In the genomic region with DNA sequence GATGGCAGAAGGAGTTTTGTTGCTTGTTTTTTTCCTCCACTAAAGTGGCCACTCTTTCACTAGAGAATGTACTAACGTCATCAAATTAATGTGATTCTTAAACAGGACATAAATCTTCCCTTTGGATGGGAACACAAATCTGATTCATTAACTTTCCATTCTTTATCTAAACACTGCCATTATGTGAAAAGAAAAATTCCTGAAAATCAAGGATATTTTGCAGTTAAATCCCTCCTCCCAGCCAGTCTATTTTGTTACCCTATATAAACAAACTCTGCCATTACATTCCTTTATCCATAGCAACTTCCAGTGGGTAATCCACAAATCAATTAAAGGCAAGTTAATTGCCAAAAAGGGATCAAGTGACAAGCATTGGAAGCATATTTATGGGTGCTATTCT, we compare ENCODE assay signal across 1 cellular context.
TF ChIP-seq lines count a peak whose summit lies in the region.

No MANE protein-coding gene starts in this region.

TF ChIP-seq in HEK293, 187 proteins besides CTCF, POLR2A, EP300 and RAD21 (continued from another document and continues in another):
- TF ChIP-seq ZNF280D (tag by site-specific recombination; IDR thresholded peaks at IDR 0.05) (no peak), ZBTB48 (tag by site-specific recombination; IDR thresholded peaks at IDR 0.05) (no peak), ZIC2 (tag by site-specific recombination; IDR thresholded peaks at IDR 0.05) (no peak), ZNF175 (tag by site-specific recombination; IDR thresholded peaks at IDR 0.05) (no peak), ZFP69B (tag by site-specific recombination; IDR thresholded peaks at IDR 0.05) (no peak), ZNF776 (tag by site-specific recombination; IDR thresholded peaks at IDR 0.05; ENCODE audit: borderline replicate concordance) (no peak), ZNF600 (tag by site-specific recombination; IDR thresholded peaks at IDR 0.05) (no peak), ZNF266 (tag by site-specific recombination; IDR thresholded peaks at IDR 0.05; ENCODE audit: low read depth) (no peak), YY1 (tag by site-specific recombination; IDR thresholded peaks at IDR 0.05) (no peak), MEIS1 (CRISPR knock-in tag; IDR thresholded peaks at IDR 0.05; ENCODE audit: borderline replicate concordance) (peak; percentile 36; the same call in 1 of the 2 replicates), ZNF16 (tag by site-specific recombination; IDR thresholded peaks at IDR 0.05; ENCODE audit: low read depth) (no peak), ZNF670 (tag by site-specific recombination; IDR thresholded peaks at IDR 0.05; ENCODE audit: low read depth) (no peak), ZNF792 (tag by site-specific recombination; IDR thresholded peaks at IDR 0.05) (no peak), SETDB1 (IDR thresholded peaks at IDR 0.05; ENCODE audit: insufficient read length, low read length) (no peak), SP3 (tag by site-specific recombination; IDR thresholded peaks at IDR 0.05) (no peak), ZNF335 (tag by site-specific recombination; conservative IDR thresholded peaks at IDR 0.05) (no peak), ZNF830 (tag by site-specific recombination; IDR thresholded peaks at IDR 0.05; ENCODE audit: low read depth) (no peak), ZNF140 (tag by site-specific recombination; IDR thresholded peaks at IDR 0.05) (no peak), ZNF585B (tag by site-specific recombination; IDR thresholded peaks at IDR 0.05) (no peak), ZNF184 (tag by site-specific recombination; IDR thresholded peaks at IDR 0.05) (no peak), ZNF624 (tag by site-specific recombination; IDR thresholded peaks at IDR 0.05) (no peak), ZNF391 (tag by site-specific recombination; IDR thresholded peaks at IDR 0.05; ENCODE audit: borderline replicate concordance, low read depth) (no peak), ZNF664 (tag by site-specific recombination; IDR thresholded peaks at IDR 0.05) (no peak), HOXA7 (CRISPR knock-in tag; IDR thresholded peaks at IDR 0.05; ENCODE audit: borderline replicate concordance) (no peak), OVOL3 (tag by site-specific recombination; IDR thresholded peaks at IDR 0.05) (no peak), ZSCAN18 (tag by site-specific recombination; IDR thresholded peaks at IDR 0.05) (no peak), ZNF530 (tag by site-specific recombination; IDR thresholded peaks at IDR 0.05; ENCODE audit: low read depth) (no peak), IKZF3 (tag by site-specific recombination; IDR thresholded peaks at IDR 0.05) (peak; percentile 81), ZNF202 (tag by site-specific recombination; IDR thresholded peaks at IDR 0.05; ENCODE audit: borderline replicate concordance) (no peak), ZNF248 (tag by site-specific recombination; IDR thresholded peaks at IDR 0.05) (no peak), ZFHX2 (tag by site-specific recombination; conservative IDR thresholded peaks at IDR 0.05) (no peak), ZNF214 (tag by site-specific recombination; IDR thresholded peaks at IDR 0.05; ENCODE audit: borderline replicate concordance) (no peak), ZNF366 (tag by site-specific recombination; conservative IDR thresholded peaks at IDR 0.05) (no peak), ZNF394 (tag by site-specific recombination; IDR thresholded peaks at IDR 0.05; ENCODE audit: borderline replicate concordance) (no peak), KLF16 (tag by site-specific recombination; IDR thresholded peaks at IDR 0.05) (no peak), KLF9 (tag by site-specific recombination; IDR thresholded peaks at IDR 0.05; ENCODE audit: low read depth) (no peak), ZNF777 (tag by site-specific recombination; IDR thresholded peaks at IDR 0.05; ENCODE audit: borderline replicate concordance) (no peak)
- TF ChIP-seq, protein P1, sequence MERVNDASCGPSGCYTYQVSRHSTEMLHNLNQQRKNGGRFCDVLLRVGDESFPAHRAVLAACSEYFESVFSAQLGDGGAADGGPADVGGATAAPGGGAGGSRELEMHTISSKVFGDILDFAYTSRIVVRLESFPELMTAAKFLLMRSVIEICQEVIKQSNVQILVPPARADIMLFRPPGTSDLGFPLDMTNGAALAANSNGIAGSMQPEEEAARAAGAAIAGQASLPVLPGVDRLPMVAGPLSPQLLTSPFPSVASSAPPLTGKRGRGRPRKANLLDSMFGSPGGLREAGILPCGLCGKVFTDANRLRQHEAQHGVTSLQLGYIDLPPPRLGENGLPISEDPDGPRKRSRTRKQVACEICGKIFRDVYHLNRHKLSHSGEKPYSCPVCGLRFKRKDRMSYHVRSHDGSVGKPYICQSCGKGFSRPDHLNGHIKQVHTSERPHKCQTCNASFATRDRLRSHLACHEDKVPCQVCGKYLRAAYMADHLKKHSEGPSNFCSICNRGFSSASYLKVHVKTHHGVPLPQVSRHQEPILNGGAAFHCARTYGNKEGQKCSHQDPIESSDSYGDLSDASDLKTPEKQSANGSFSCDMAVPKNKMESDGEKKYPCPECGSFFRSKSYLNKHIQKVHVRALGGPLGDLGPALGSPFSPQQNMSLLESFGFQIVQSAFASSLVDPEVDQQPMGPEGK (tag by site-specific recombination; IDR thresholded peaks at IDR 0.05), result no peak
- TF ChIP-seq, protein P2, sequence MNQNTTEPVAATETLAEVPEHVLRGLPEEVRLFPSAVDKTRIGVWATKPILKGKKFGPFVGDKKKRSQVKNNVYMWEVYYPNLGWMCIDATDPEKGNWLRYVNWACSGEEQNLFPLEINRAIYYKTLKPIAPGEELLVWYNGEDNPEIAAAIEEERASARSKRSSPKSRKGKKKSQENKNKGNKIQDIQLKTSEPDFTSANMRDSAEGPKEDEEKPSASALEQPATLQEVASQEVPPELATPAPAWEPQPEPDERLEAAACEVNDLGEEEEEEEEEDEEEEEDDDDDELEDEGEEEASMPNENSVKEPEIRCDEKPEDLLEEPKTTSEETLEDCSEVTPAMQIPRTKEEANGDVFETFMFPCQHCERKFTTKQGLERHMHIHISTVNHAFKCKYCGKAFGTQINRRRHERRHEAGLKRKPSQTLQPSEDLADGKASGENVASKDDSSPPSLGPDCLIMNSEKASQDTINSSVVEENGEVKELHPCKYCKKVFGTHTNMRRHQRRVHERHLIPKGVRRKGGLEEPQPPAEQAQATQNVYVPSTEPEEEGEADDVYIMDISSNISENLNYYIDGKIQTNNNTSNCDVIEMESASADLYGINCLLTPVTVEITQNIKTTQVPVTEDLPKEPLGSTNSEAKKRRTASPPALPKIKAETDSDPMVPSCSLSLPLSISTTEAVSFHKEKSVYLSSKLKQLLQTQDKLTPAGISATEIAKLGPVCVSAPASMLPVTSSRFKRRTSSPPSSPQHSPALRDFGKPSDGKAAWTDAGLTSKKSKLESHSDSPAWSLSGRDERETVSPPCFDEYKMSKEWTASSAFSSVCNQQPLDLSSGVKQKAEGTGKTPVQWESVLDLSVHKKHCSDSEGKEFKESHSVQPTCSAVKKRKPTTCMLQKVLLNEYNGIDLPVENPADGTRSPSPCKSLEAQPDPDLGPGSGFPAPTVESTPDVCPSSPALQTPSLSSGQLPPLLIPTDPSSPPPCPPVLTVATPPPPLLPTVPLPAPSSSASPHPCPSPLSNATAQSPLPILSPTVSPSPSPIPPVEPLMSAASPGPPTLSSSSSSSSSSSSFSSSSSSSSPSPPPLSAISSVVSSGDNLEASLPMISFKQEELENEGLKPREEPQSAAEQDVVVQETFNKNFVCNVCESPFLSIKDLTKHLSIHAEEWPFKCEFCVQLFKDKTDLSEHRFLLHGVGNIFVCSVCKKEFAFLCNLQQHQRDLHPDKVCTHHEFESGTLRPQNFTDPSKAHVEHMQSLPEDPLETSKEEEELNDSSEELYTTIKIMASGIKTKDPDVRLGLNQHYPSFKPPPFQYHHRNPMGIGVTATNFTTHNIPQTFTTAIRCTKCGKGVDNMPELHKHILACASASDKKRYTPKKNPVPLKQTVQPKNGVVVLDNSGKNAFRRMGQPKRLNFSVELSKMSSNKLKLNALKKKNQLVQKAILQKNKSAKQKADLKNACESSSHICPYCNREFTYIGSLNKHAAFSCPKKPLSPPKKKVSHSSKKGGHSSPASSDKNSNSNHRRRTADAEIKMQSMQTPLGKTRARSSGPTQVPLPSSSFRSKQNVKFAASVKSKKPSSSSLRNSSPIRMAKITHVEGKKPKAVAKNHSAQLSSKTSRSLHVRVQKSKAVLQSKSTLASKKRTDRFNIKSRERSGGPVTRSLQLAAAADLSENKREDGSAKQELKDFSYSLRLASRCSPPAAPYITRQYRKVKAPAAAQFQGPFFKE (tag by site-specific recombination; IDR thresholded peaks at IDR 0.05; ENCODE audit: borderline replicate concordance), result no peak
- TF ChIP-seq, protein P3, sequence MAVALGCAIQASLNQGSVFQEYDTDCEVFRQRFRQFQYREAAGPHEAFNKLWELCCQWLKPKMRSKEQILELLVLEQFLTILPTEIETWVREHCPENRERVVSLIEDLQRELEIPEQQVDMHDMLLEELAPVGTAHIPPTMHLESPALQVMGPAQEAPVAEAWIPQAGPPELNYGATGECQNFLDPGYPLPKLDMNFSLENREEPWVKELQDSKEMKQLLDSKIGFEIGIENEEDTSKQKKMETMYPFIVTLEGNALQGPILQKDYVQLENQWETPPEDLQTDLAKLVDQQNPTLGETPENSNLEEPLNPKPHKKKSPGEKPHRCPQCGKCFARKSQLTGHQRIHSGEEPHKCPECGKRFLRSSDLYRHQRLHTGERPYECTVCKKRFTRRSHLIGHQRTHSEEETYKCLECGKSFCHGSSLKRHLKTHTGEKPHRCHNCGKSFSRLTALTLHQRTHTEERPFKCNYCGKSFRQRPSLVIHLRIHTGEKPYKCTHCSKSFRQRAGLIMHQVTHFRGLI (tag by site-specific recombination; IDR thresholded peaks at IDR 0.05), result no peak
- TF ChIP-seq, protein P4, sequence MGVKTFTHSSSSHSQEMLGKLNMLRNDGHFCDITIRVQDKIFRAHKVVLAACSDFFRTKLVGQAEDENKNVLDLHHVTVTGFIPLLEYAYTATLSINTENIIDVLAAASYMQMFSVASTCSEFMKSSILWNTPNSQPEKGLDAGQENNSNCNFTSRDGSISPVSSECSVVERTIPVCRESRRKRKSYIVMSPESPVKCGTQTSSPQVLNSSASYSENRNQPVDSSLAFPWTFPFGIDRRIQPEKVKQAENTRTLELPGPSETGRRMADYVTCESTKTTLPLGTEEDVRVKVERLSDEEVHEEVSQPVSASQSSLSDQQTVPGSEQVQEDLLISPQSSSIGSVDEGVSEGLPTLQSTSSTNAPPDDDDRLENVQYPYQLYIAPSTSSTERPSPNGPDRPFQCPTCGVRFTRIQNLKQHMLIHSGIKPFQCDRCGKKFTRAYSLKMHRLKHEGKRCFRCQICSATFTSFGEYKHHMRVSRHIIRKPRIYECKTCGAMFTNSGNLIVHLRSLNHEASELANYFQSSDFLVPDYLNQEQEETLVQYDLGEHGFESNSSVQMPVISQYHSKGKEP (tag by site-specific recombination; IDR thresholded peaks at IDR 0.05), result no peak
- TF ChIP-seq, protein P5, sequence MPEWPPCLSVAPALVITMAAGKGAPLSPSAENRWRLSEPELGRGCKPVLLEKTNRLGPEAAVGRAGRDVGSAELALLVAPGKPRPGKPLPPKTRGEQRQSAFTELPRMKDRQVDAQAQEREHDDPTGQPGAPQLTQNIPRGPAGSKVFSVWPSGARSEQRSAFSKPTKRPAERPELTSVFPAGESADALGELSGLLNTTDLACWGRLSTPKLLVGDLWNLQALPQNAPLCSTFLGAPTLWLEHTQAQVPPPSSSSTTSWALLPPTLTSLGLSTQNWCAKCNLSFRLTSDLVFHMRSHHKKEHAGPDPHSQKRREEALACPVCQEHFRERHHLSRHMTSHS (tag by site-specific recombination; IDR thresholded peaks at IDR 0.05), result no peak
- TF ChIP-seq, protein P6, sequence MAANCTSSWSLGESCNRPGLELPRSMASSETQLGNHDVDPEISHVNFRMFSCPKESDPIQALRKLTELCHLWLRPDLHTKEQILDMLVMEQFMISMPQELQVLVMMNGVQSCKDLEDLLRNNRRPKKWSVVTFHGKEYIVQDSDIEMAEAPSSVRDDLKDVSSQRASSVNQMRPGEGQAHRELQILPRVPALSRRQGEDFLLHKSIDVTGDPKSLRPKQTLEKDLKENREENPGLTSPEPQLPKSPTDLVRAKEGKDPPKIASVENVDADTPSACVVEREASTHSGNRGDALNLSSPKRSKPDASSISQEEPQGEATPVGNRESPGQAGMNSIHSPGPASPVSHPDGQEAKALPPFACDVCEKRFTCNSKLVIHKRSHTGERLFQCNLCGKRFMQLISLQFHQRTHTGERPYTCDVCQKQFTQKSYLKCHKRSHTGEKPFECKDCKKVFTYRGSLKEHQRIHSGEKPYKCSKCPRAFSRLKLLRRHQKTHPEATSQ (tag by site-specific recombination; IDR thresholded peaks at IDR 0.05), result no peak
